ENCODE assay signal across 21 cellular contexts in genomic region chr14:55782166-55782565, GRCh38.
"Had no signal": no experiment of that assay in that cellular context is flagged by ENCODE, and none has a peak within 500 bp of the region (broad histone marks: within the 10 kb centered on the region; RNA-seq: fewer than 3 reads in every experiment).

No MANE protein-coding gene starts in this region.

- H3K27ac Mint-ChIP-seq: activated CD4-positive, alpha-beta memory T cell treated with anti-CD3 and anti-CD28 coated beads, Interleukin-2, amount 10 ng/mL, durations not matched to agents 7 days and 5 days; activated CD4-positive, alpha-beta T cell treated with anti-CD3 and anti-CD28 coated beads, Interleukin-2, amount 10 ng/mL, durations not matched to agents 24 days and 14 days; activated naive CD4-positive, alpha-beta T cell treated with anti-CD3 and anti-CD28 coated beads, Interleukin-2, amount 10 ng/mL, durations not matched to agents 7 days and 5 days; activated T-cell treated with anti-CD3 and anti-CD28 coated beads, Interleukin-2, amount 50 U/mL, for 72 hours; natural killer cell treated with Interleukin-12 subunit alpha and Interleukin-12 subunit beta and Interleukin-15 and Interleukin-18, amount 100 ng/mL, for 72 hours had no signal

- DNase-seq: activated CD4-positive, alpha-beta memory T cell treated with anti-CD3 and anti-CD28 coated beads, Interleukin-2, amount 10 ng/mL, durations not matched to agents 7 days and 5 days; activated CD4-positive, alpha-beta T cell treated with anti-CD3 and anti-CD28 coated beads, Interleukin-2, amount 10 ng/mL, durations not matched to agents 24 days and 14 days; activated effector memory CD4-positive, alpha-beta T cell treated with anti-CD3 and anti-CD28 coated beads, Interleukin-2, amount 50 U/mL, for 16 hours; activated naive CD4-positive, alpha-beta T cell treated with anti-CD3 and anti-CD28 coated beads, Interleukin-2, amount 10 ng/mL, durations not matched to agents 7 days and 5 days; activated T-cell treated with anti-CD3 and anti-CD28 coated beads, Interleukin-2, amount 50 U/mL, for 72 hours; anterior cingulate cortex; body of pancreas; caudate nucleus; foreskin melanocyte; glutamatergic neuron; hippocampal formation; left cardiac atrium; right cardiac atrium; stimulated activated CD4-positive, alpha-beta T cell treated with anti-CD3 and anti-CD28 coated beads, Interleukin-12 subunit alpha, Interleukin-12 subunit beta, amount 100 ng/mL, for 4 hours; stimulated activated CD4-positive, alpha-beta T cell treated with anti-CD3 and anti-CD28 coated beads, Interleukin-4, amount 100 ng/mL, for 4 hours; stimulated activated naive CD8-positive, alpha-beta T cell treated with anti-CD3 and anti-CD28 coated beads, Interleukin-15, Interleukin-2, amounts not matched to agents 100 U/mL and 50 U/mL, for 24 hours; substantia nigra had no signal

- H3K36me3 Mint-ChIP-seq: activated naive CD4-positive, alpha-beta T cell treated with anti-CD3 and anti-CD28 coated beads, Interleukin-2, amount 10 ng/mL, durations not matched to agents 7 days and 5 days; natural killer cell treated with Interleukin-12 subunit alpha and Interleukin-12 subunit beta and Interleukin-15 and Interleukin-18, amount 100 ng/mL, for 72 hours had no signal

- H3K4me1 ChIP-seq: parathyroid adenoma had no signal

- H3K4me1 Mint-ChIP-seq: activated naive CD4-positive, alpha-beta T cell treated with anti-CD3 and anti-CD28 coated beads, Interleukin-2, amount 10 ng/mL, durations not matched to agents 7 days and 5 days had no signal

- H3K9me3 ChIP-seq: body of pancreas, neutrophil, tibial nerve had no signal

- H3K79me2 ChIP-seq: parathyroid adenoma had no signal

- H3K27ac ChIP-seq: neutrophil, parathyroid adenoma had no signal

- H2AFZ ChIP-seq: parathyroid adenoma had no signal

- H3K9ac ChIP-seq: parathyroid adenoma had no signal

- H3K27me3 ChIP-seq: body of pancreas, neutrophil, tibial nerve had no signal

- H3K4me3 Mint-ChIP-seq: activated CD4-positive, alpha-beta memory T cell treated with anti-CD3 and anti-CD28 coated beads, Interleukin-2, amount 10 ng/mL, durations not matched to agents 7 days and 5 days; activated CD4-positive, alpha-beta T cell treated with anti-CD3 and anti-CD28 coated beads, Interleukin-2, amount 10 ng/mL, durations not matched to agents 24 days and 14 days; activated naive CD4-positive, alpha-beta T cell treated with anti-CD3 and anti-CD28 coated beads, Interleukin-2, amount 10 ng/mL, durations not matched to agents 7 days and 5 days; activated T-cell treated with anti-CD3 and anti-CD28 coated beads, Interleukin-2, amount 50 U/mL, for 72 hours; natural killer cell treated with Interleukin-12 subunit alpha and Interleukin-12 subunit beta and Interleukin-15 and Interleukin-18, amount 100 ng/mL, for 72 hours had no signal

- H3K36me3 ChIP-seq: neutrophil, tibial nerve had no signal

- ATAC-seq: activated T-cell treated with anti-CD3 and anti-CD28 coated beads, Interleukin-2, amount 50 U/mL, for 72 hours; body of pancreas; left cardiac atrium; natural killer cell treated with Interleukin-12 subunit alpha and Interleukin-12 subunit beta and Interleukin-15 and Interleukin-18, amount 100 ng/mL, for 72 hours; right cardiac atrium; stimulated activated naive CD8-positive, alpha-beta T cell treated with anti-CD3 and anti-CD28 coated beads, Interleukin-15, Interleukin-2, amounts not matched to agents 100 U/mL and 50 U/mL, for 24 hours had no signal

- H3K4me3 ChIP-seq: body of pancreas, tibial nerve had no signal

- H3K9me3 Mint-ChIP-seq: activated CD4-positive, alpha-beta memory T cell treated with anti-CD3 and anti-CD28 coated beads, Interleukin-2, amount 10 ng/mL, durations not matched to agents 7 days and 5 days; activated naive CD4-positive, alpha-beta T cell treated with anti-CD3 and anti-CD28 coated beads, Interleukin-2, amount 10 ng/mL, durations not matched to agents 7 days and 5 days; activated T-cell treated with anti-CD3 and anti-CD28 coated beads, Interleukin-2, amount 50 U/mL, for 72 hours; natural killer cell treated with Interleukin-12 subunit alpha and Interleukin-12 subunit beta and Interleukin-15 and Interleukin-18, amount 100 ng/mL, for 72 hours had no signal
